ENCODE assay signal across 14 cellular contexts in genomic region chr12:9114946-9115345, GRCh38. TPM values are rescaled to one million over a fixed set of nuclear protein-coding genes. Genes with fewer than 3 reads are reported as not detected.
DNase-seq lines count a peak whose midpoint lies in the region; ATAC-seq, FAIRE-seq and TF ChIP-seq lines count a peak whose summit lies in the region.
"Had no signal": no experiment of that assay in that cellular context is flagged by ENCODE, and none has a peak within 500 bp of the region (broad histone marks: within the 10 kb centered on the region; RNA-seq: fewer than 3 reads in every experiment).

No MANE protein-coding gene starts in this region.

- H3K4me1 ChIP-seq in astrocyte (ENCODE audit: insufficient read depth, low read length) (no peaks in the 10 kb centered on the region), kidney (ENCODE audit: control insufficient read depth in 1 of 2, insufficient read depth in 1 of 2, low read depth in 1 of 2, low read length in 2 of 2) (peaks cover 4 to 6% of the 10 kb centered on the region in 2 donors), gastrocnemius medialis (peaks cover 26 to 41% of the 10 kb centered on the region in 2 donors), SK-N-SH (ENCODE audit: control insufficient read depth in 1 of 2, insufficient read depth in 2 of 2, low read depth in 1 of 2, low read length in 1 of 2) (no peaks in the 10 kb centered on the region)

- no peak for TF ChIP-seq POLR2A in gastrocnemius medialis (IDR thresholded peaks at IDR 0.05)

- POLR2A ChIA-PET in SK-N-SH (lab: Yijun Ruan, JAX): no interaction called here

- TF ChIP-seq CTCF in 22Rv1 (IDR thresholded peaks at IDR 0.05) (no peak), astrocyte (IDR thresholded peaks at IDR 0.05; ENCODE audit: insufficient read depth, low read depth, low read length) (no peak), kidney (IDR thresholded peaks at IDR 0.05; ENCODE audit: borderline replicate concordance, extremely low read depth, insufficient read depth) (no peak), gastrocnemius medialis (IDR thresholded peaks at IDR 0.05 in 4 of 5, conservative IDR thresholded peaks at IDR 0.05 in 1 of 5) (no peak), SK-N-SH (IDR thresholded peaks at IDR 0.05) (no peak)

- H4K20me1 ChIP-seq in astrocyte (ENCODE audit: insufficient read depth, low read length): no peaks in the 10 kb centered on the region
- no peaks in the 10 kb centered on the region for H4K20me1 ChIP-seq in SK-N-SH (ENCODE audit: insufficient read depth)

- peaks cover 15% of the 10 kb centered on the region for H3K4me1 Mint-ChIP-seq in astrocyte (ENCODE audit: low read depth, unreplicated experiment)

- H3K9me3 ChIP-seq in astrocyte (ENCODE audit: insufficient read depth, low read depth, low read length) (no peaks in the 10 kb centered on the region), kidney (ENCODE audit: control insufficient read depth in 1 of 2, low read length in 2 of 2) (no peaks in the 10 kb centered on the region), gastrocnemius medialis (no peaks in the 10 kb centered on the region), SK-N-SH (no peaks in the 10 kb centered on the region)

- H3K36me3 Mint-ChIP-seq in astrocyte (ENCODE audit: low read depth, unreplicated experiment): no peaks in the 10 kb centered on the region
- H3K36me3 Mint-ChIP-seq: mesothelial cell of epicardium had no signal

- no peak overlapping the region for H3K27ac Mint-ChIP-seq in astrocyte (ENCODE audit: unreplicated experiment)
- H3K27ac Mint-ChIP-seq: mesothelial cell of epicardium; T-helper 2 cell treated with Interferon-gamma antibody and Interleukin-4, amounts not matched to agents 5 μg/mL and 100 μg/mL, for 36 hours had no signal

- intact Hi-C loops in kidney (cut with DNase I): no loop called here
- intact Hi-C loops in gastrocnemius medialis (cut with DNase I; ENCODE audit: low total_unique reads): loop anchor here (5.0 to 10.0 kb wide), 2 partner anchors 52 to 130 kb away; no protein-coding TSS in a partner anchor

- no peak for TF ChIP-seq EP300 in SK-N-SH (IDR thresholded peaks at IDR 0.05; ENCODE audit: borderline replicate concordance in 1 of 2, low read depth in 1 of 2, low read length in 1 of 2)

- no peak overlapping the region for H3K4me3 ChIP-seq in astrocyte (ENCODE audit: insufficient read depth, low read depth, low read length)
- peak overlapping the region; percentile 63 to 75 for H3K4me3 ChIP-seq in kidney (ENCODE audit: low read length in 2 of 2)
- H3K4me3 ChIP-seq in gastrocnemius medialis: peak overlapping the region; percentile 46 to 56 (median 53)
- H3K4me3 ChIP-seq in SK-N-SH (ENCODE audit: low read depth in 2 of 2, low read length in 1 of 2): no peak overlapping the region

- H3K27me3 Mint-ChIP-seq in astrocyte (ENCODE audit: low read depth, unreplicated experiment): no peaks in the 10 kb centered on the region

- no peak for TF ChIP-seq RAD21 in SK-N-SH (IDR thresholded peaks at IDR 0.05; ENCODE audit: low read length)

- H3K27ac ChIP-seq in 22Rv1: peak overlapping the region; percentile 24
- no peak overlapping the region for H3K27ac ChIP-seq in astrocyte (ENCODE audit: low read depth, low read length)
- H3K27ac ChIP-seq in kidney (ENCODE audit: low read depth in 2 of 2, low read length in 2 of 2): peak overlapping the region in 1 of 2 donors; percentile 77
- peak overlapping the region; percentile 64 to 69 (median 66) for H3K27ac ChIP-seq in gastrocnemius medialis
- H3K27ac ChIP-seq in SK-N-SH (ENCODE audit: low read depth in 2 of 2, low read length in 1 of 2): no peak overlapping the region

- H3K9ac ChIP-seq in astrocyte (ENCODE audit: low read length) (no peak overlapping the region), kidney (ENCODE audit: low read length in 2 of 2) (peak overlapping the region in 1 of 2 donors; percentile 22), SK-N-SH (no peak overlapping the region)

- no peaks in the 10 kb centered on the region for H3K9me2 ChIP-seq in SK-N-SH

- H3K4me2 ChIP-seq in astrocyte (ENCODE audit: low read length): no peak overlapping the region
- H3K4me2 ChIP-seq in SK-N-SH: no peak overlapping the region

- no peaks in the 10 kb centered on the region for H3K9me3 Mint-ChIP-seq in astrocyte (ENCODE audit: unreplicated experiment)
- H3K9me3 Mint-ChIP-seq: mesothelial cell of epicardium; T-helper 2 cell treated with Interferon-gamma antibody and Interleukin-4, amounts not matched to agents 5 μg/mL and 100 μg/mL, for 36 hours had no signal

- peak overlapping the region; percentile 30 for H3K4me3 Mint-ChIP-seq in astrocyte (ENCODE audit: unreplicated experiment)
- H3K4me3 Mint-ChIP-seq: mesothelial cell of epicardium; T-helper 2 cell treated with Interferon-gamma antibody and Interleukin-4, amounts not matched to agents 5 μg/mL and 100 μg/mL, for 36 hours had no signal

- CTCF ChIA-PET in SK-N-SH (lab: Yijun Ruan, JAX): interaction anchor here (0.7 to 1.6 kb wide), 2 partner anchors 10 to 225 kb away, joined by 3 read pairs; no protein-coding TSS in a partner anchor

- H3F3A ChIP-seq in SK-N-SH (replicated peaks; ENCODE audit: insufficient read depth): no peaks in the 10 kb centered on the region

- H2AFZ ChIP-seq in astrocyte (ENCODE audit: low read depth, low read length): no peak overlapping the region
- no peak overlapping the region for H2AFZ ChIP-seq in SK-N-SH (ENCODE audit: low read depth)

- no peak for FAIRE-seq in astrocyte (lab: Jason Lieb, UNC)
- FAIRE-seq in kidney (lab: Jason Lieb, UNC): no peak
- FAIRE-seq: HTR-8/SVneo had no signal

- in situ Hi-C loops in gastrocnemius medialis (cut with MboI; ENCODE audit: low sequenced_read_pairs in 4 of 4): no loop called here

- no peaks in the 10 kb centered on the region for H3K27me3 ChIP-seq in astrocyte (ENCODE audit: insufficient read depth, low read length)
- H3K27me3 ChIP-seq in gastrocnemius medialis: no peaks in the 10 kb centered on the region
- no peaks in the 10 kb centered on the region for H3K27me3 ChIP-seq in SK-N-SH (ENCODE audit: insufficient read depth)

- no peaks in the 10 kb centered on the region for H3K79me2 ChIP-seq in astrocyte (ENCODE audit: insufficient read depth, low read length)
- H3K79me2 ChIP-seq in SK-N-SH (ENCODE audit: insufficient read depth): no peaks in the 10 kb centered on the region

- DNase-seq in astrocyte (ENCODE audit: low read depth): no peak
- DNase-seq in kidney: no peak
- no peak for DNase-seq in gastrocnemius medialis
- no peak for DNase-seq in SK-N-SH
- no peak for DNase-seq in DMS79 treated with DMSO at 0.1 percent for 48 hours (lab: John Stamatoyannopoulos, UW)
- no peak for DNase-seq in NCI-H510A treated with DMSO at 0.1 percent for 48 hours (lab: John Stamatoyannopoulos, UW)
- DNase-seq in SK-N-DZ (ENCODE audit: low spot score): no peak
- DNase-seq: activated CD4-positive, alpha-beta T cell treated with anti-CD3 and anti-CD28 coated beads, Interleukin-2, amount 50 U/mL, for 48 hours; NCI-H1092 treated with DMSO at 0.1 percent for 48 hours; NCI-H446 had no signal

- no peak for ATAC-seq in gastrocnemius medialis

- no peaks in the 10 kb centered on the region for H3K36me3 ChIP-seq in astrocyte (ENCODE audit: insufficient read depth, low read length)
- H3K36me3 ChIP-seq in kidney (ENCODE audit: control insufficient read depth in 1 of 2, insufficient read depth in 2 of 2, low read length in 2 of 2): no peaks in the 10 kb centered on the region
- peaks cover 2 to 19% of the 10 kb centered on the region in 2 donors for H3K36me3 ChIP-seq in gastrocnemius medialis
- H3K36me3 ChIP-seq in SK-N-SH (replicated peaks in 1 of 2; ENCODE audit: control insufficient read depth in 1 of 2, insufficient read depth in 2 of 2, low read length in 1 of 2): no peaks in the 10 kb centered on the region

TF ChIP-seq in SK-N-SH, 30 proteins besides CTCF, POLR2A, EP300 and RAD21:
- TF ChIP-seq YY1 (IDR thresholded peaks at IDR 0.05; ENCODE audit: low read depth) (no peak), USF2 (IDR thresholded peaks at IDR 0.05; ENCODE audit: borderline replicate concordance, low read depth, low read length) (no peak), GABPA (IDR thresholded peaks at IDR 0.05; ENCODE audit: low read depth) (no peak), FOXM1 (IDR thresholded peaks at IDR 0.05; ENCODE audit: low read depth) (no peak), SMC3 (IDR thresholded peaks at IDR 0.05; ENCODE audit: low read depth, low read length) (no peak), NRF1 (IDR thresholded peaks at IDR 0.05; ENCODE audit: low read depth, low read length) (no peak), CHD2 (IDR thresholded peaks at IDR 0.05; ENCODE audit: low read length, partially characterized antibody) (no peak), ELF1 (IDR thresholded peaks at IDR 0.05) (no peak), EZH2phosphoT487 (IDR thresholded peaks at IDR 0.05; ENCODE audit: borderline replicate concordance, low read depth) (no peak), TAF1 (IDR thresholded peaks at IDR 0.05; ENCODE audit: borderline replicate concordance, low read depth, low read length) (no peak), POLR2AphosphoS5 (IDR thresholded peaks at IDR 0.05; ENCODE audit: low read depth, low read length) (no peak)

RNA-seq across cellular contexts. Expression of gene A2M, which starts 0.8 kb away (rescaled TPM):
- total RNA-seq in astrocyte: 4.2 and 10.7 TPM in 2 replicates
- total RNA-seq in kidney: 971 TPM
- 745 TPM for polyA plus RNA-seq in kidney (ENCODE audit: insufficient read depth, low read depth, low replicate concordance)
- total RNA-seq in gastrocnemius medialis: 100 to 1,000 TPM in 3 of 4 donors, 10 to 100 TPM in 1; 77.1 to 135 (median 126) TPM
- polyA plus RNA-seq in SK-N-SH (2012; rRNA removed): 0.02 TPM in 1 of 2 replicates, not detected in the other
- 0.01 TPM in 1 of 2 replicates, not detected in the other for polyA plus RNA-seq in SK-N-SH (2012; cell fraction: cytosol; rRNA removed)
- polyA plus RNA-seq in SK-N-SH (2012; cell fraction: nucleus; rRNA removed): not detected in 2 replicates
- polyA plus RNA-seq in SK-N-DZ (2014; cell fraction: cytosol; rRNA removed): not detected in 2 replicates
- polyA plus RNA-seq in SK-N-DZ (2014; cell fraction: nucleus; rRNA removed): not detected in 2 replicates

Comparison
In these comparisons a context has a peak if more than half of its experiments do, and no peak if none do; other contexts are left out.
1. H3K27ac ChIP-seq: peak in 22Rv1 (single experiment) and gastrocnemius medialis (4 of 4); none in astrocyte (single experiment) and SK-N-SH (0 of 2).
2. H3K4me3 ChIP-seq: peak in kidney (2 of 2) and gastrocnemius medialis (4 of 4); none in astrocyte (single experiment) and SK-N-SH (0 of 2).